13 cellular contexts compared by ENCODE assay signal in the genomic region with DNA sequence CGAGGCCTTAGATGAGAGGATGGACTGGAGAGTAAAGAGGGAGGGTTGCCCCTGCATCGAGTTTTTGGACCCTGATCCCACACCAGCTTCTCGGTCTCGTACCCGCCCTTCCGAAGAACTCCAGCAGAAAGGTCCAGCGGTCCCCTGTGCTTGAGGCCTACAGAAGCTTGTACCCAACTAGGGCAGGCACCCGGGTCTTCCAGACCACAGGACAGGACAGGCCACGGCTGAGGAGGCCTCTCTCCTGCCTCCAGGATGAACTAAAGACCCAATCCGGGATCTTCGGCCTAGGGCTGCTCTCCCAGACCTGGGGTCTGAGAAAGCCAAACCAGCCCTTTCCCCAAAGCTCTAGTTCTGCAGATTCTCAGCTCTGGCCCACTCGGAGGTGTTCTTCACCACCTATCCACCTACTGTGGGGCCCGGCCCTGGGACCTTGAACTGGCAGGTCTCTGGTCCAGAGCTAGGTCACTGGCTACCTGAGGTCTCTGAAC. TPM values are rescaled to one million over a fixed set of nuclear protein-coding genes. Genes with fewer than 3 reads are reported as not detected.
DNase-seq lines count a peak whose midpoint lies in the region; ATAC-seq and TF ChIP-seq lines count a peak whose summit lies in the region.
"Had no signal": no experiment of that assay in that cellular context is flagged by ENCODE, and none has a peak within 500 bp of the region (broad histone marks: within the 10 kb centered on the region; RNA-seq: fewer than 3 reads in every experiment).

No MANE protein-coding gene starts in this region.

- peaks cover 5% of the 10 kb centered on the region for H3K9me3 Mint-ChIP-seq in MCF 10A (ENCODE audit: unreplicated experiment)

- H3K9me3 ChIP-seq in breast epithelium (peaks cover 0 to 15% of the 10 kb centered on the region in 2 donors), adipocyte (ENCODE audit: control insufficient read depth, low read length) (peaks cover 9% of the 10 kb centered on the region), muscle layer of duodenum (ENCODE audit: control insufficient read depth in 1 of 2, low read length in 2 of 2) (no peaks in the 10 kb centered on the region), vagina (no peaks in the 10 kb centered on the region)
- H3K9me3 ChIP-seq: psoas muscle had no signal

- CTCF ChIA-PET in MCF 10A (lab: Yijun Ruan, JAX), result interaction anchor here (0.6 to 2.4 kb wide), 2 partner anchors 271 to 690 kb away, joined by 3 to 9 read pairs; no protein-coding TSS in a partner anchor

- DNase-seq in MCF 10A (ENCODE audit: unreplicated experiment) (no peak), breast epithelium (ENCODE audit: low spot score in 2 of 2) (no peak), adipocyte (ENCODE audit: low read depth) (no peak), vagina (ENCODE audit: extremely low spot score in 2 of 2) (no peak), DMS79 (lab: John Stamatoyannopoulos, UW) (no peak)
- DNase-seq: anterior cingulate cortex, IMR-90, NCI-H2081, OCI-M1, psoas muscle had no signal

- TF ChIP-seq POLR2A in breast epithelium (IDR thresholded peaks at IDR 0.05) (no peak), vagina (IDR thresholded peaks at IDR 0.05) (no peak)

- H3K4me1 ChIP-seq in breast epithelium, result peaks cover 7 to 9% of the 10 kb centered on the region in 2 donors
- peaks cover 13% of the 10 kb centered on the region for H3K4me1 ChIP-seq in adipocyte (ENCODE audit: control insufficient read depth, insufficient read depth, low read length)
- peaks cover 0 to 35% of the 10 kb centered on the region in 2 donors for H3K4me1 ChIP-seq in muscle layer of duodenum (ENCODE audit: control insufficient read depth in 1 of 2, insufficient read depth in 2 of 2, low read length in 2 of 2)
- peaks cover 63% of the 10 kb centered on the region for H3K4me1 ChIP-seq in vagina

- no peak overlapping the region for H3K4me3 ChIP-seq in breast epithelium
- H3K4me3 ChIP-seq in adipocyte (ENCODE audit: low read length), result peak overlapping the region; percentile 86
- H3K4me3 ChIP-seq in muscle layer of duodenum (ENCODE audit: low read depth in 1 of 2, low read length in 2 of 2), result peak overlapping the region; percentile 46 to 83
- peak overlapping the region; percentile 61 to 63 for H3K4me3 ChIP-seq in vagina

- H3K27ac ChIP-seq in breast epithelium (no peak overlapping the region), muscle layer of duodenum (ENCODE audit: low read length) (peak overlapping the region; percentile 31), vagina (no peak overlapping the region)
- H3K27ac ChIP-seq: psoas muscle had no signal

- H3K36me3 ChIP-seq in breast epithelium, result no peaks in the 10 kb centered on the region
- no peaks in the 10 kb centered on the region for H3K36me3 ChIP-seq in adipocyte (ENCODE audit: control insufficient read depth, insufficient read depth, low read length, severe bottlenecking)
- no peaks in the 10 kb centered on the region for H3K36me3 ChIP-seq in muscle layer of duodenum (ENCODE audit: control insufficient read depth in 1 of 2, insufficient read depth in 2 of 2, low read length in 2 of 2)
- no peaks in the 10 kb centered on the region for H3K36me3 ChIP-seq in vagina

- BruUV-seq in MCF 10A (replicated peaks; lab: Mats Ljungman, UMichigan), result no TSS peak

- H3K27me3 Mint-ChIP-seq in MCF 10A (ENCODE audit: insufficient read depth, unreplicated experiment), result no peaks in the 10 kb centered on the region

- no peaks in the 10 kb centered on the region for H3K36me3 Mint-ChIP-seq in MCF 10A (ENCODE audit: insufficient read depth, unreplicated experiment)

- H3K27me3 ChIP-seq in breast epithelium (peaks cover 22 to 98% of the 10 kb centered on the region in 2 donors), adipocyte (replicated peaks; ENCODE audit: control insufficient read depth, insufficient read depth, low read length) (peaks cover 72% of the 10 kb centered on the region), muscle layer of duodenum (ENCODE audit: low read depth, low read length) (peaks cover 55% of the 10 kb centered on the region), vagina (peaks cover 46% of the 10 kb centered on the region)

- no peak for ATAC-seq in GM18511 (IDR thresholded peaks at IDR 0.05; ENCODE audit: unreplicated experiment)
- no peak for ATAC-seq in GM18498 (IDR thresholded peaks at IDR 0.05; ENCODE audit: unreplicated experiment)
- ATAC-seq: psoas muscle had no signal

- intact Hi-C loops in MCF 10A (cut with micrococcal nuclease) (no loop called here), breast epithelium (cut with DNase I; ENCODE audit: low total_unique reads) (loop anchor here (10.0 kb wide), 1 partner anchor 688 kb away; no protein-coding TSS in a partner anchor), vagina (cut with DNase I) (no loop called here)

- no peaks in the 10 kb centered on the region for H3K4me1 Mint-ChIP-seq in MCF 10A (ENCODE audit: insufficient read depth, unreplicated experiment)

- POLR2A ChIA-PET in MCF 10A (lab: Yijun Ruan, JAX), result no interaction called here

- TF ChIP-seq CTCF in MCF 10A (IDR thresholded peaks at IDR 0.05; ENCODE audit: unreplicated experiment), result no peak
- no peak for TF ChIP-seq CTCF in breast epithelium (IDR thresholded peaks at IDR 0.05)
- TF ChIP-seq CTCF in vagina (IDR thresholded peaks at IDR 0.05), result no peak

- H3K4me3 Mint-ChIP-seq in MCF 10A (ENCODE audit: unreplicated experiment), result peak overlapping the region; percentile 38

- peak overlapping the region; percentile 75 for H3K9ac ChIP-seq in adipocyte (ENCODE audit: low read length)

- H3K27ac Mint-ChIP-seq in MCF 10A (ENCODE audit: low read depth, unreplicated experiment), result no peak overlapping the region

RNA-seq across cellular contexts. Expression of gene NKX3-2, which starts 1.2 kb away (rescaled TPM):
- total RNA-seq in MCF 10A (2022), result 0.34 and 0.42 TPM in 2 replicates
- total RNA-seq in breast epithelium, result under 1 TPM in 1 of 3 donors, not detected in 2; under 0.01 TPM
- 2.9 TPM for total RNA-seq in vagina
- total RNA-seq: IMR-90 had no signal

RNA-seq across cellular contexts. Expression of gene RAB28, which starts 59.0 kb away (rescaled TPM):
- 15.9 and 18.7 TPM in 2 replicates for total RNA-seq in MCF 10A (2022)
- 10 to 100 TPM; 21.9 to 27.8 (median 24.3) TPM for total RNA-seq in breast epithelium
- total RNA-seq in vagina, result 182 TPM

Comparison
In these comparisons a context has a peak if more than half of its experiments do, and no peak if none do; other contexts are left out.
1. H3K4me3 ChIP-seq: peak in adipocyte (single experiment), muscle layer of duodenum (2 of 2) and vagina (2 of 2); none in breast epithelium (0 of 3).